ENCODE assay signal across 8 cellular contexts in genomic region chr14:24058260-24058950, GRCh38. TPM values are rescaled to one million over a fixed set of nuclear protein-coding genes. Genes with fewer than 3 reads are reported as not detected.
DNase-seq lines count a peak whose midpoint lies in the region; TF ChIP-seq lines count a peak whose summit lies in the region.

No MANE protein-coding gene starts in this region.

- H3K4me3 ChIP-seq in Loucy (ENCODE audit: low read length, poor library complexity, severe bottlenecking): no peak overlapping the region
- no peak overlapping the region for H3K4me3 ChIP-seq in tibial artery

- H3K36me3 ChIP-seq in Loucy (ENCODE audit: insufficient read depth, low read length): no peaks in the 10 kb centered on the region
- H3K36me3 ChIP-seq in tibial artery: no peaks in the 10 kb centered on the region

- H3K9me3 Mint-ChIP-seq in chondrocyte (ENCODE audit: low read depth): no peaks in the 10 kb centered on the region

- DNase-seq in COR-L47 (lab: John Stamatoyannopoulos, UW): peak; percentile 50
- peak; percentile 82 for DNase-seq in GM19238 (ENCODE audit: insufficient read length, low spot score)
- DNase-seq in SKM-1 treated with dmso at 0.1 percent for 144 hours (lab: John Stamatoyannopoulos, UW; ENCODE audit: unreplicated experiment): peak; percentile 27
- no peak for DNase-seq in chondrocyte (ENCODE audit: low spot score)
- peak; percentile 90 for DNase-seq in left kidney (ENCODE audit: low read depth, low spot score)
- DNase-seq in tibial artery: peak; percentile 80 to 93
- no peak for DNase-seq in stimulated activated CD4-positive, alpha-beta T cell treated with anti-CD3 and anti-CD28 coated beads, Interleukin-2, amount 100 ng/mL, for 24 hours

- H4K20me1 ChIP-seq in Loucy (ENCODE audit: insufficient read depth, low read length, poor library complexity, severe bottlenecking): no peaks in the 10 kb centered on the region

- H3K27ac Mint-ChIP-seq in chondrocyte (ENCODE audit: unreplicated experiment): no peak overlapping the region

- H3K27ac ChIP-seq in tibial artery: no peak overlapping the region

- no peak overlapping the region for H2AFZ ChIP-seq in Loucy (ENCODE audit: low read length)

- no peaks in the 10 kb centered on the region for H3F3A ChIP-seq in Loucy (ENCODE audit: low read depth)

- H3K4me1 Mint-ChIP-seq in chondrocyte (ENCODE audit: low read depth): no peaks in the 10 kb centered on the region

- no peak overlapping the region for H3K4me3 Mint-ChIP-seq in chondrocyte (ENCODE audit: unreplicated experiment)

- no peaks in the 10 kb centered on the region for H3K27me3 ChIP-seq in Loucy (ENCODE audit: insufficient read depth, low read length, poor library complexity, severe bottlenecking)
- H3K27me3 ChIP-seq in tibial artery: peaks cover 0 to 37% of the 10 kb centered on the region in 2 donors

- no peaks in the 10 kb centered on the region for H3K9me2 ChIP-seq in Loucy (replicated peaks; ENCODE audit: low read depth, low read length)

- TF ChIP-seq CTCF in Loucy (conservative IDR thresholded peaks at IDR 0.05; ENCODE audit: low read length) (peak; percentile 77), chondrocyte (IDR thresholded peaks at IDR 0.05) (peak; percentile 80), tibial artery (IDR thresholded peaks at IDR 0.05) (peak; percentile 92 to 94)

- H3K9ac ChIP-seq in Loucy (ENCODE audit: low read depth, low read length, poor library complexity, severe bottlenecking): no peak overlapping the region

- no peaks in the 10 kb centered on the region for H3K4me1 ChIP-seq in Loucy (ENCODE audit: insufficient read depth, low read length, poor library complexity, severe bottlenecking)
- H3K4me1 ChIP-seq in tibial artery: no peaks in the 10 kb centered on the region

- intact Hi-C loops in tibial artery (cut with DNase I; ENCODE audit: low total_unique reads): loop anchor here (5.0 kb wide), 3 partner anchors 34 to 94 kb away; partner anchors contain the start of gene PCK2

- no peaks in the 10 kb centered on the region for H3K9me3 ChIP-seq in Loucy (ENCODE audit: insufficient read depth, low read depth, low read length)
- H3K9me3 ChIP-seq in tibial artery: no peaks in the 10 kb centered on the region

- H3K36me3 Mint-ChIP-seq in chondrocyte (ENCODE audit: low read depth): no peaks in the 10 kb centered on the region

- no peaks in the 10 kb centered on the region for H3K79me2 ChIP-seq in Loucy (ENCODE audit: insufficient read depth, low read length)

- no peak overlapping the region for H3K4me2 ChIP-seq in Loucy (ENCODE audit: low read depth, low read length, poor library complexity, severe bottlenecking)

- H3K27me3 Mint-ChIP-seq in chondrocyte (ENCODE audit: low read depth): peaks cover 17% of the 10 kb centered on the region

RNA-seq across cellular contexts. Expression of gene CARMIL3, which starts 6.6 kb away (rescaled TPM):
- 0.34 to 0.60 TPM (median 0.54 TPM) in 3 replicates for total RNA-seq in chondrocyte

RNA-seq across cellular contexts. Expression of gene CPNE6, which starts 13.0 kb away (rescaled TPM):
- not detected in 3 replicates for total RNA-seq in chondrocyte

RNA-seq across cellular contexts. Expression of gene PCK2, which starts 35.7 kb away (rescaled TPM):
- total RNA-seq in chondrocyte: 18.7 to 126 TPM (median 118 TPM) in 3 replicates

RNA-seq across cellular contexts. Expression of gene DCAF11, which starts 56.2 kb away (rescaled TPM):
- total RNA-seq in chondrocyte: 30.7 to 41.5 TPM (median 32.9 TPM) in 3 replicates

RNA-seq across cellular contexts. Expression of gene NRL, which starts 56.3 kb away (rescaled TPM):
- total RNA-seq in chondrocyte: 1.2 to 1.6 TPM (median 1.3 TPM) in 3 replicates

Comparison
In these comparisons a context has a peak if more than half of its experiments do, and no peak if none do; other contexts are left out.
1. DNase-seq: peak in COR-L47 (single experiment), GM19238 (single experiment), SKM-1 treated with dmso at 0.1 percent for 144 hours (single experiment), left kidney (single experiment) and tibial artery (2 of 2); none in chondrocyte (single experiment) and stimulated activated CD4-positive, alpha-beta T cell treated with anti-CD3 and anti-CD28 coated beads, Interleukin-2, amount 100 ng/mL, for 24 hours (0 of 2).
2. Peak in every context shown above with its lines, with median percentiles within 50 percentile points of each other: CTCF ChIP-seq.